ENCODE assay signal across 28 cellular contexts in the genomic region with DNA sequence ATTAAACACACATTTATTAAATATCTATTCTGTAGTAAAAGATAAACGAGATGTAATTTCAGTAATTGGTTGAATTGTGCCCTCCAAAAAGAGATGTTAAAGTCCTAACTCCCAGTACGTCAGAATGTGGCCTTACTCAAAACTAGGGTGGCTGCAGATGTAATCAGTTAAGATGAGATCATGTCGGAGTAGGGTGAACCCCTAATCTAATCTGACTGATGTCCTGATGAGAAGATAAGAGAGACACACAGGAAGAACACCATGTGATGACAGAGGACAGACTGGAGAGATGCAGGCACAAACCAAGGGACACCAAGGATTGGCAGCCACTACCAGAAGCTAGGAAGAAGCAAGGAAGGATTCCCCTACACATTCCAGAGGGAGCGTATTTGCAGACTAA.
"Had no signal": no experiment of that assay in that cellular context is flagged by ENCODE, and none has a peak within 500 bp of the region (broad histone marks: within the 10 kb centered on the region; RNA-seq: fewer than 3 reads in every experiment).

No MANE protein-coding gene starts in this region.

- H3K27ac Mint-ChIP-seq: mesothelial cell of epicardium; natural killer cell treated with Interleukin-12 subunit alpha and Interleukin-12 subunit beta and Interleukin-15 and Interleukin-18, amount 100 ng/mL, for 72 hours; progenitor cell of endocrine pancreas; stimulated activated naive B cell treated with anti-CD40 and anti-IgM and Interleukin-4, amounts not matched to agents 10 μg/mL and 1 μg/mL and 100 μg/mL, for 72 hours had no signal

- H3K9me3 Mint-ChIP-seq: naive B cell; natural killer cell treated with Interleukin-12 subunit alpha and Interleukin-12 subunit beta and Interleukin-15 and Interleukin-18, amount 100 ng/mL, for 72 hours had no signal

- FAIRE-seq: keratinocyte had no signal

- H3K4me3 ChIP-seq: left lung, lower lobe of right lung, ovary, right atrium auricular region, right lobe of liver, smooth muscle cell, stomach, testis, thyroid gland, transverse colon, upper lobe of left lung, vagina had no signal

- H3K36me3 ChIP-seq: left lung, lower lobe of right lung, ovary, right atrium auricular region, right lobe of liver, stomach, thyroid gland, transverse colon, upper lobe of left lung, vagina had no signal

- H3K36me3 Mint-ChIP-seq: mesothelial cell of epicardium; natural killer cell treated with Interleukin-12 subunit alpha and Interleukin-12 subunit beta and Interleukin-15 and Interleukin-18, amount 100 ng/mL, for 72 hours; stimulated activated naive B cell treated with anti-CD40 and anti-IgM and Interleukin-4, amounts not matched to agents 10 μg/mL and 1 μg/mL and 100 μg/mL, for 72 hours had no signal

- H3K27me3 Mint-ChIP-seq: natural killer cell treated with Interleukin-12 subunit alpha and Interleukin-12 subunit beta and Interleukin-15 and Interleukin-18, amount 100 ng/mL, for 72 hours; stimulated activated naive B cell treated with anti-CD40 and anti-IgM and Interleukin-4, amounts not matched to agents 10 μg/mL and 1 μg/mL and 100 μg/mL, for 72 hours had no signal

- DNase-seq: hippocampal formation; kidney glomerular epithelial cell; left colon; left lung; lower lobe of right lung; mammary epithelial cell; mesenchymal stem cell; naive B cell; ovary; right lobe of liver; stimulated activated CD4-positive, alpha-beta T cell treated with anti-CD3 and anti-CD28 coated beads, Interleukin-1b, Interleukin-23, amount 100 ng/mL, for 48 hours; stimulated activated CD4-positive, alpha-beta T cell treated with anti-CD3 and anti-CD28 coated beads, Interleukin-2, amount 100 ng/mL, for 48 hours; stimulated activated CD4-positive, alpha-beta T cell treated with anti-CD3 and anti-CD28 coated beads, Interleukin-4, amount 100 ng/mL, for 4 hours; stimulated activated CD8-positive, alpha-beta memory T cell treated with anti-CD3 and anti-CD28 coated beads, Interleukin-4, amount 100 ng/mL, for 48 hours; stimulated activated naive B cell treated with anti-CD40 and anti-IgM and Interleukin-4, amounts not matched to agents 10 μg/mL and 1 μg/mL and 100 μg/mL, for 72 hours; stimulated activated naive CD8-positive, alpha-beta T cell treated with anti-CD3 and anti-CD28 coated beads, Interleukin-15, Interleukin-2, amounts not matched to agents 100 U/mL and 50 U/mL, for 24 hours; stomach; testis; thyroid gland; transverse colon; upper lobe of left lung had no signal

- ATAC-seq: left colon; left lung; lower lobe of right lung; right lobe of liver; stimulated activated naive B cell treated with anti-CD40 and anti-IgM and Interleukin-4, amounts not matched to agents 10 μg/mL and 1 μg/mL and 100 μg/mL, for 72 hours; stimulated activated naive CD8-positive, alpha-beta T cell treated with anti-CD3 and anti-CD28 coated beads, Interleukin-15, Interleukin-2, amounts not matched to agents 100 U/mL and 50 U/mL, for 24 hours had no signal

- H3K27me3 ChIP-seq: left lung, ovary, right atrium auricular region, right lobe of liver, stomach, testis, thyroid gland, transverse colon, upper lobe of left lung, vagina had no signal

- H3K4me3 Mint-ChIP-seq: mesothelial cell of epicardium; naive B cell; natural killer cell treated with Interleukin-12 subunit alpha and Interleukin-12 subunit beta and Interleukin-15 and Interleukin-18, amount 100 ng/mL, for 72 hours; stimulated activated naive B cell treated with anti-CD40 and anti-IgM and Interleukin-4, amounts not matched to agents 10 μg/mL and 1 μg/mL and 100 μg/mL, for 72 hours had no signal

- H3K4me1 Mint-ChIP-seq: mesothelial cell of epicardium; naive B cell; stimulated activated naive B cell treated with anti-CD40 and anti-IgM and Interleukin-4, amounts not matched to agents 10 μg/mL and 1 μg/mL and 100 μg/mL, for 72 hours had no signal
